In genomic region chr6:111480988-111481830, GRCh38 we compare ENCODE assay signal across 8 cellular contexts. TPM values are rescaled to one million over a fixed set of nuclear protein-coding genes. Genes with fewer than 3 reads are reported as not detected.
DNase-seq lines count a peak whose midpoint lies in the region; ATAC-seq and TF ChIP-seq lines count a peak whose summit lies in the region.

No MANE protein-coding gene starts in this region.

- H3K4me1 ChIP-seq in esophagus squamous epithelium: peaks cover 17 to 66% (median 29%) of the 10 kb centered on the region in 3 donors

- H3K9me3 ChIP-seq in esophagus squamous epithelium: no peaks in the 10 kb centered on the region

- peak overlapping the region; percentile 19 for H3K27ac Mint-ChIP-seq in activated naive CD4-positive, alpha-beta T cell treated with anti-CD3 and anti-CD28 coated beads, Interleukin-2, amount 10 ng/mL, durations not matched to agents 7 days and 5 days
- peak overlapping the region in 1 of 2 donors; percentile 99 for H3K27ac Mint-ChIP-seq in activated naive CD4-positive, alpha-beta T cell treated with anti-CD3 and anti-CD28 coated beads, Interleukin-2, amount 50 U/mL, for 72 hours

- peak overlapping the region; percentile 86 for H3K4me3 Mint-ChIP-seq in activated naive CD4-positive, alpha-beta T cell treated with anti-CD3 and anti-CD28 coated beads, Interleukin-2, amount 10 ng/mL, durations not matched to agents 7 days and 5 days

- no peaks in the 10 kb centered on the region for H3K27me3 Mint-ChIP-seq in activated naive CD4-positive, alpha-beta T cell treated with anti-CD3 and anti-CD28 coated beads, Interleukin-2, amount 10 ng/mL, durations not matched to agents 7 days and 5 days

- peak overlapping the region; percentile 79 to 99 (median 94) for H3K4me3 ChIP-seq in esophagus squamous epithelium

- intact Hi-C loops in esophagus squamous epithelium (cut with DNase I): loop anchor here (10.0 kb wide), 2 partner anchors 74 to 226 kb away; a partner anchor contains a TSS

- H3K36me3 Mint-ChIP-seq in activated naive CD4-positive, alpha-beta T cell treated with anti-CD3 and anti-CD28 coated beads, Interleukin-2, amount 10 ng/mL, durations not matched to agents 7 days and 5 days: peaks cover 1% of the 10 kb centered on the region
- H3K36me3 Mint-ChIP-seq in activated naive CD4-positive, alpha-beta T cell treated with anti-CD3 and anti-CD28 coated beads, Interleukin-2, amount 50 U/mL, for 72 hours: peaks cover 7 to 15% of the 10 kb centered on the region in 2 donors

- H3K36me3 ChIP-seq in esophagus squamous epithelium: no peaks in the 10 kb centered on the region

- CTCF ChIA-PET in activated naive CD4-positive, alpha-beta T cell treated with anti-CD3 and anti-CD28 coated beads, Interleukin-2, amount 10 ng/mL, durations not matched to agents 7 days and 5 days (lab: Charles Lee): interaction anchor here (1.0 to 1.1 kb wide), 2 partner anchors 84 to 222 kb away, joined by 5 read pairs; a partner anchor contains a TSS

- TF ChIP-seq CTCF in esophagus squamous epithelium (IDR thresholded peaks at IDR 0.05): peak in 2 of 6 experiments; percentile 7 to 8

- no peak for ATAC-seq in activated naive CD4-positive, alpha-beta T cell treated with anti-CD3 and anti-CD28 coated beads, Interleukin-2, amount 50 U/mL, for 72 hours

- H3K9me3 Mint-ChIP-seq in activated naive CD4-positive, alpha-beta T cell treated with anti-CD3 and anti-CD28 coated beads, Interleukin-2, amount 10 ng/mL, durations not matched to agents 7 days and 5 days: no peaks in the 10 kb centered on the region
- H3K9me3 Mint-ChIP-seq in activated naive CD4-positive, alpha-beta T cell treated with anti-CD3 and anti-CD28 coated beads, Interleukin-2, amount 50 U/mL, for 72 hours: no peaks in the 10 kb centered on the region

- H3K27ac ChIP-seq in esophagus squamous epithelium: peak overlapping the region; percentile 96 to 100 (median 100)

- DNase-seq in activated naive CD4-positive, alpha-beta T cell treated with anti-CD3 and anti-CD28 coated beads, Interleukin-2, amount 10 ng/mL, durations not matched to agents 7 days and 5 days: no peak
- DNase-seq in activated naive CD4-positive, alpha-beta T cell treated with anti-CD3 and anti-CD28 coated beads, Interleukin-2, amount 50 U/mL, for 72 hours (ENCODE audit: low spot score in 2 of 2): no peak
- DNase-seq in SK-N-DZ (ENCODE audit: low spot score): peak; percentile 11
- no peak for DNase-seq in esophagus squamous epithelium (lab: John Stamatoyannopoulos, UW)
- peak; percentile 15 for DNase-seq in retina
- no peak for DNase-seq in mucosa of gallbladder (ENCODE audit: low spot score)
- no peak for DNase-seq in SKM-1 treated with dmso at 0.1 percent for 144 hours (lab: John Stamatoyannopoulos, UW; ENCODE audit: unreplicated experiment)
- DNase-seq in NCI-H128 (lab: John Stamatoyannopoulos, UW; ENCODE audit: unreplicated experiment): no peak

- 28 to 34% methylated on average over 6 of the region's 6 CpGs for WGBS in esophagus squamous epithelium, 2 donors

- TF ChIP-seq POLR2A in esophagus squamous epithelium (IDR thresholded peaks at IDR 0.05): no peak

- H3K4me1 Mint-ChIP-seq in activated naive CD4-positive, alpha-beta T cell treated with anti-CD3 and anti-CD28 coated beads, Interleukin-2, amount 10 ng/mL, durations not matched to agents 7 days and 5 days: peaks cover 41% of the 10 kb centered on the region

- no peaks in the 10 kb centered on the region for H3K27me3 ChIP-seq in esophagus squamous epithelium

RNA-seq across cellular contexts. Expression of gene REV3L, which starts 1.8 kb away (rescaled TPM):
- total RNA-seq in activated naive CD4-positive, alpha-beta T cell treated with anti-CD3 and anti-CD28 coated beads, Interleukin-2, amount 50 U/mL, for 72 hours: 10 to 100 TPM; 18.3 to 27.0 TPM
- polyA plus RNA-seq in SK-N-DZ (2014; cell fraction: cytosol; rRNA removed): 10.8 and 13.9 TPM in 2 replicates
- 12.1 and 26.1 TPM in 2 replicates for polyA plus RNA-seq in SK-N-DZ (2014; cell fraction: nucleus; rRNA removed)
- total RNA-seq in esophagus squamous epithelium (10 to 100 TPM in 3 of 4 donors, 1 to 10 TPM in 1; 7.0 to 47.1 (median 18.8) TPM), mucosa of gallbladder (19.0 TPM)

Comparison
In these comparisons a context has a peak if more than half of its experiments do, and no peak if none do; other contexts are left out.
1. DNase-seq: peak in SK-N-DZ (single experiment) and retina (single experiment); none in activated naive CD4-positive, alpha-beta T cell treated with anti-CD3 and anti-CD28 coated beads, Interleukin-2, amount 10 ng/mL, durations not matched to agents 7 days and 5 days (single experiment), activated naive CD4-positive, alpha-beta T cell treated with anti-CD3 and anti-CD28 coated beads, Interleukin-2, amount 50 U/mL, for 72 hours (0 of 2), esophagus squamous epithelium (single experiment), mucosa of gallbladder (single experiment), SKM-1 treated with dmso at 0.1 percent for 144 hours (single experiment) and NCI-H128 (single experiment).